In the genomic region with DNA sequence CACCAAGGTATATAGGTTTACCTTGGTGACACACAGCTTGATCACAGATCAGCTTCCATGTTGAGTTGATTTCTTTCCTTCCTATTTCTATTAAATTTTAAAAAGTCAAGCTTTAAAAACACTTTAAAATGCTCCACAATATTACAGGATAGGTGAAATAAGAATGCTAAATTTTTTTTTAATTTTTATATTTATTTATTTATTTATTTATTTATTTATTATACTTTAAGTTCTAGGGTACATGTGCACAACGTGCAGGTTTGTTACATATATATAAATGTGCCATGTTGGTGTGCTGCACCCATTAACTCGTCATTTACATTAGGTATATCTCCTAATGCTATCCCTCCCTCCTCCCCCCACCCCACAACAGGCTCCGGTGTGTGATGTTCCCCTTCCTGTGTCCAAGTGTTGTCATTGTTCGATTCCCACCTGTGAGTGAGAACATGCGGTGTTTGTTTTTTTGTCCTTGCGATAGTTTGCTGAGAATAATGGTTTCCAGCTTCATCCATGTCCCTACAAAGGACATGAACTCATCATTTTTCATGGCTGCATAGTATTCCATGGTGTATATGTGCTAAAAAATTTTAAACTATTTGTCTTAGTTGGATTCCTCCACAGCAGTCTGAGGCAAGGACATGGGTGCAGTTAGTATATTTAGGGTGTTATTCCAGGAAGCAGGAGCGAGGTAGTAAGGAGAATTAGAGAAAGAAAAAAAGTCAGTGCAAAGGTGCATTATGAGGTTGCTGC, we compare ENCODE assay signal across 6 cellular contexts.
A peak's percentile ranks its signal among the peaks of the same experiment; 100 is the strongest.
DNase-seq lines count a peak whose midpoint lies in the region; ATAC-seq, FAIRE-seq and TF ChIP-seq lines count a peak whose summit lies in the region.
"Not testable (repeated sequence)": the region's sequence is repeated elsewhere in the genome, so short reads cannot be mapped to it uniquely, and the experiment has no call there.

No MANE protein-coding gene starts in this region.

- POLR2A ChIA-PET in A549 (lab: Yijun Ruan, JAX); HEK293 (lab: Yijun Ruan, JAX); K562 (lab: Yijun Ruan, JAX): not testable (repeated sequence)

- H3K9me3 ChIP-seq in A549 = peaks cover 11% of the 10 kb centered on the region; the same call in 2 of the 3 replicates
- not testable (repeated sequence) for H3K9me3 ChIP-seq in HEK293 (ENCODE audit: control insufficient read depth, insufficient read depth, low read depth, low read length); K562 (replicated peaks; ENCODE audit: control insufficient read depth, insufficient read depth, low read depth, low read length); pancreas

- in situ Hi-C loops in K562 (cut with MboI) = not testable (repeated sequence)

- intact Hi-C loops in K562 (cut with micrococcal nuclease); pancreas (cut with DNase I): not testable (repeated sequence)

- WGBS in A549 (ENCODE audit: missing lambda C conversion rate) = 60% methylated on average over 7 of the region's 7 CpGs
- WGBS in K562 (ENCODE audit: insufficient coverage, low coverage, missing lambda C conversion rate) = 0% methylated on average over 1 of the region's 7 CpGs
- 75 to 78% methylated on average over 7 of the region's 7 CpGs for WGBS in pancreas, 2 donors

- H3K27ac ChIP-seq in A549; HEK293 (ENCODE audit: extremely low read depth, low read depth, low read length); K562 (ENCODE audit: extremely low read depth, low read depth, low read length); pancreas: not testable (repeated sequence)

- DNase-seq in A549 (ENCODE audit: low read depth in 1 of 2, low spot score in 1 of 2); K562 (ENCODE audit: extremely low read depth in 1 of 4, low spot score in 3 of 4); frontal cortex (ENCODE audit: low spot score in 2 of 2); pancreas: not testable (repeated sequence)

- TF ChIP-seq CTCF in A549 (IDR thresholded peaks at IDR 0.05); HEK293 (tag by site-specific recombination; IDR thresholded peaks at IDR 0.05); K562 (IDR thresholded peaks at IDR 0.05 in 2 of 3, conservative IDR thresholded peaks at IDR 0.05 in 1 of 3; ENCODE audit: insufficient read depth in 2 of 3, low read depth in 1 of 3, low read length in 3 of 3); pancreas (IDR thresholded peaks at IDR 0.05): not testable (repeated sequence)

- not testable (repeated sequence) for H3K36me3 ChIP-seq in HEK293 (ENCODE audit: control insufficient read depth in 2 of 2, insufficient read depth in 1 of 2, low read length in 2 of 2); K562 (ENCODE audit: control insufficient read depth, insufficient read depth, low read length); pancreas

- H3K9ac ChIP-seq in K562 (ENCODE audit: insufficient read depth in 1 of 2, low read depth in 2 of 2, low read length in 2 of 2) = not testable (repeated sequence)

- TF ChIP-seq EP300 in A549 (IDR thresholded peaks at IDR 0.05); K562 (IDR thresholded peaks at IDR 0.05; ENCODE audit: low read length): not testable (repeated sequence)

- H3K4me3 ChIP-seq in A549; HEK293 (ENCODE audit: low read depth, low read length); K562; pancreas: not testable (repeated sequence)

- not testable (repeated sequence) for H3K79me2 ChIP-seq in K562 (ENCODE audit: control insufficient read depth, insufficient read depth, low read length)

- TF ChIP-seq RAD21 in A549 (conservative IDR thresholded peaks at IDR 0.05 in 1 of 2, IDR thresholded peaks at IDR 0.05 in 1 of 2); K562 (CRISPR knock-in tag; conservative IDR thresholded peaks at IDR 0.05 in 1 of 2, IDR thresholded peaks at IDR 0.05 in 1 of 2): not testable (repeated sequence)

- not testable (repeated sequence) for H4K20me1 ChIP-seq in K562 (replicated peaks; ENCODE audit: control insufficient read depth, insufficient read depth, low read length)

- H3K9me1 ChIP-seq in K562 (ENCODE audit: control insufficient read depth, insufficient read depth, low read length) = not testable (repeated sequence)

- TF ChIP-seq POLR2A in A549 (IDR thresholded peaks at IDR 0.05; ENCODE audit: low read length); K562 (conservative IDR thresholded peaks at IDR 0.05): not testable (repeated sequence)

- not testable (repeated sequence) for ATAC-seq in A549, K562, pancreas

- BruUV-seq in K562 (replicated peaks; lab: Mats Ljungman, UMichigan) = not testable (repeated sequence)

- H3K4me1 ChIP-seq in A549; HEK293 (ENCODE audit: control insufficient read depth, insufficient read depth, low read length); K562 (replicated peaks in 1 of 2; ENCODE audit: control insufficient read depth in 2 of 2, insufficient read depth in 2 of 2, low read length in 2 of 2); pancreas: not testable (repeated sequence)

- peak; percentile 40 for FAIRE-seq in A204.1 (lab: Jason Lieb, UNC)
- FAIRE-seq in A549 (lab: Jason Lieb, UNC); K562 (lab: Jason Lieb, UNC): not testable (repeated sequence)
- peak; percentile 6 for FAIRE-seq in frontal cortex (lab: Jason Lieb, UNC)
- FAIRE-seq in pancreas (lab: Jason Lieb, UNC) = peak; percentile 45

- not testable (repeated sequence) for H2AFZ ChIP-seq in K562 (ENCODE audit: low read depth, low read length)

- H3K4me2 ChIP-seq in A549; K562 (ENCODE audit: insufficient read depth, low read length): not testable (repeated sequence)

- not testable (repeated sequence) for H3K27me3 ChIP-seq in K562 (ENCODE audit: control insufficient read depth in 2 of 2, insufficient read depth in 2 of 2, low read length in 2 of 2); pancreas

- CTCF ChIA-PET in A549 (lab: Yijun Ruan, JAX) = interaction anchor here (1.5 kb wide), 1 partner anchor 10 kb away, joined by 4 read pairs; no protein-coding TSS in a partner anchor
- CTCF ChIA-PET in HEK293 (lab: Yijun Ruan, JAX) = interaction anchor here (1.0 kb wide), 1 partner anchor 40 kb away, joined by 3 read pairs; no protein-coding TSS in a partner anchor
- CTCF ChIA-PET in K562 (lab: Yijun Ruan, JAX; ENCODE audit: low intra/inter-chr PET ratio) = not testable (repeated sequence)

TF ChIP-seq in A549, 52 proteins besides CTCF, POLR2A, EP300 and RAD21:
- peak; percentile 10; the same call in 1 of the 2 replicates for TF ChIP-seq ZC3H11A (IDR thresholded peaks at IDR 0.05)

TF ChIP-seq in HEK293, 187 proteins besides CTCF, POLR2A, EP300 and RAD21 (continues in another document):
- TF ChIP-seq ZNF394 (tag by site-specific recombination; IDR thresholded peaks at IDR 0.05; ENCODE audit: borderline replicate concordance) = peak; percentile 61; the same call in 1 of the 2 replicates

TF ChIP-seq in K562, 482 proteins besides CTCF, POLR2A, EP300 and RAD21:
- peak; percentile 78 for TF ChIP-seq ZNF146 (CRISPR knock-in tag; IDR thresholded peaks at IDR 0.05; ENCODE audit: unreplicated experiment)
- peak; percentile 32 for TF ChIP-seq RBM25 (IDR thresholded peaks at IDR 0.05; ENCODE audit: low read depth, low read length, severe bottlenecking)
